Comparison of ENCODE assay signal across 15 cellular contexts in the genomic region with DNA sequence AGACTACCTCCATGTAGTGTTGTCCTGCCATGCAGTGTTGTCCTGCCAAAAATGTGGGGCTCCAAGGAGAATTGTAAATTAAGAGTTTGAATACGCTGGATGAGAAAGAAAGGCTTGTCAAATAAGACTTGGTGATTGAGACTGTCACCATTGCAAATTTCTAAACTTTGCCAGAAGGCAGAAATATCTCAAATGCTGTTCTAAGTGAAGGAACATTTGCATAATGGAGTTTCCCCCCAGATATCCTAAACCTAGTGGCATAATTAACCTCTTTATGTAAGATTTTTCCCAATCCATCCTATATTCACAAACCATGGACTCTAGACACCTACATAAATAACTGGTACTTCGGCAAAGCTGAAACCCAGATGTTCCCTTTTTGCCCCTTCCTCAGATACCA.
DNase-seq lines count a peak whose midpoint lies in the region; ATAC-seq and TF ChIP-seq lines count a peak whose summit lies in the region.
"Had no signal": no experiment of that assay in that cellular context is flagged by ENCODE, and none has a peak within 500 bp of the region (broad histone marks: within the 10 kb centered on the region; RNA-seq: fewer than 3 reads in every experiment).

No MANE protein-coding gene starts in this region.

- CTCF ChIA-PET in PC-9 (lab: Charles Lee), result no interaction called here

- intact Hi-C loops in PC-9 (cut with micrococcal nuclease; ENCODE audit: unreplicated experiment), result no loop called here

- H3K4me2 ChIP-seq in PC-9 (no peak overlapping the region), mesendoderm (ENCODE audit: low read length) (no peak overlapping the region)

- H3K18ac ChIP-seq in mesendoderm (ENCODE audit: low read length), result no peak overlapping the region

- H2BK15ac ChIP-seq in mesendoderm (replicated peaks; ENCODE audit: low read depth), result peak overlapping the region; percentile 19

- BruUV-seq in PC-9 (replicated peaks; lab: Mats Ljungman, UMichigan), result no TSS peak

- DNase-seq in PC-9 (no peak), mesendoderm (no peak)
- no peak for DNase-seq in stimulated activated CD4-positive, alpha-beta T cell treated with anti-CD3 and anti-CD28 coated beads, Interleukin-4, amount 100 ng/mL, for 4 hours
- no peak for DNase-seq in activated effector memory CD4-positive, alpha-beta T cell treated with Interleukin-2 at 50 U/mL for 16 hours
- DNase-seq: BE2C; CD4-positive, alpha-beta memory T cell; DMS79; HCEC 1CT; HFFc6 had no signal

- no peaks in the 10 kb centered on the region for H3K9me3 ChIP-seq in PC-9 (ENCODE audit: insufficient read depth, low read depth)
- H3K9me3 ChIP-seq: BE2C had no signal

- ATAC-seq in GM18868 (IDR thresholded peaks at IDR 0.05; ENCODE audit: unreplicated experiment) (peak; percentile 45), HG03378 (IDR thresholded peaks at IDR 0.05; ENCODE audit: unreplicated experiment) (peak; percentile 53), HG02642 (IDR thresholded peaks at IDR 0.05; ENCODE audit: poor library complexity, unreplicated experiment) (no peak), GM21367 (IDR thresholded peaks at IDR 0.05; ENCODE audit: unreplicated experiment) (no peak)

- no peaks in the 10 kb centered on the region for H3K79me1 ChIP-seq in mesendoderm (ENCODE audit: low read length)

- H3K9me2 ChIP-seq in PC-9 (ENCODE audit: insufficient read depth), result no peaks in the 10 kb centered on the region

- no peak overlapping the region for H3K4ac ChIP-seq in mesendoderm (ENCODE audit: low read depth, low read length)

- H2BK5ac ChIP-seq in mesendoderm (ENCODE audit: low read length), result no peak overlapping the region

- WGBS in mesendoderm (ENCODE audit: extremely low coverage, insufficient coverage, low lambda C conversion rate), result no CpG with 5 or more reads among the region's 2 CpGs

- no peak overlapping the region for H3K23ac ChIP-seq in mesendoderm (ENCODE audit: low read length)

- H2BK120ac ChIP-seq in mesendoderm (ENCODE audit: low read depth, low read length), result no peak overlapping the region

- H3K4me3 ChIP-seq in PC-9 (no peak overlapping the region), mesendoderm (ENCODE audit: low read length) (no peak overlapping the region)

- H4K8ac ChIP-seq in mesendoderm (ENCODE audit: low read depth, low read length), result no peak overlapping the region

- H3K36me3 ChIP-seq in PC-9 (ENCODE audit: low read depth) (no peaks in the 10 kb centered on the region), mesendoderm (ENCODE audit: control insufficient read depth, insufficient read depth, low read length) (no peaks in the 10 kb centered on the region)
- H3K36me3 ChIP-seq: BE2C had no signal

- no peak overlapping the region for H3K27ac ChIP-seq in PC-9
- H3K27ac ChIP-seq in mesendoderm (ENCODE audit: low read depth, low read length), result no peak overlapping the region
- H3K27ac ChIP-seq: C4-2B, HL-60 had no signal

- H3K56ac ChIP-seq in mesendoderm (ENCODE audit: low read length), result no peak overlapping the region

- H4K5ac ChIP-seq in mesendoderm (ENCODE audit: low read length), result no peak overlapping the region

- peak overlapping the region; percentile 25 for H2AFZ ChIP-seq in PC-9

- no peak overlapping the region for H2AK5ac ChIP-seq in mesendoderm (ENCODE audit: low read length)

- no peaks in the 10 kb centered on the region for H3K4me1 ChIP-seq in PC-9 (replicated peaks; ENCODE audit: insufficient read depth)
- peaks cover 4% of the 10 kb centered on the region for H3K4me1 ChIP-seq in mesendoderm (ENCODE audit: control insufficient read depth, low read depth, low read length)
- H3K4me1 ChIP-seq: BE2C had no signal

- POLR2A ChIA-PET in PC-9 (lab: Charles Lee; ENCODE audit: unreplicated experiment), result no interaction called here

- H3K27me3 ChIP-seq in PC-9 (ENCODE audit: insufficient read depth, low read depth) (no peaks in the 10 kb centered on the region), mesendoderm (ENCODE audit: insufficient read depth, low read length, poor library complexity) (no peaks in the 10 kb centered on the region)
- H3K27me3 ChIP-seq: BE2C had no signal

- H3F3A ChIP-seq in PC-9 (ENCODE audit: insufficient read depth, low read depth), result no peaks in the 10 kb centered on the region

- H3K9ac ChIP-seq in mesendoderm (ENCODE audit: low read length), result no peak overlapping the region

- H3K79me2 ChIP-seq in PC-9 (ENCODE audit: low read depth), result no peaks in the 10 kb centered on the region
- no peaks in the 10 kb centered on the region for H3K79me2 ChIP-seq in mesendoderm (ENCODE audit: control insufficient read depth, insufficient read depth, low read length)

- no peak for TF ChIP-seq CTCF in PC-9 (conservative IDR thresholded peaks at IDR 0.05)

- no peaks in the 10 kb centered on the region for H4K20me1 ChIP-seq in PC-9 (ENCODE audit: insufficient read depth)

Comparison
In these comparisons a context has a peak if more than half of its experiments do, and no peak if none do; other contexts are left out.
1. ATAC-seq: peak in GM18868 (single experiment) and HG03378 (single experiment); none in HG02642 (single experiment) and GM21367 (single experiment).